28 cellular contexts compared by ENCODE assay signal in the genomic region with DNA sequence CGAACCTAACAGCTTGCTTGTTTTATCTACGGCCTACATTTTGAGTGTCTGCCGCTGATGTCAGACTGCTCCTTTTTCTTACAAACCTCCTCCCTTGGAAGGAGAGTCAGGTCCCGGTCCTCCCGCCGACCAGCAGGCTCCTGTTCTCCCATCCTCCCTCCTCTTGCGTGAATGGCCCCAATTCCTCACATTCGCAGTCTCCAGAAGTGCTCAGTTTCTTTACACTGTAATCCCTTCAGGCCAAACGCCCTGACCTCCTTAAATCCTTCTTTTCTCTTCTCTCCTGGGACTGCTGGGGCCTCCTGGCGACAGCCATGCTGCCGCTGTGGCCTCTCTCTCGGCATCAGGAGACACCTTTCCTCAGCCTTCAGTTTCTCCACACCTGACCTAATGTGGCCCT.
A peak's percentile ranks its signal among the peaks of the same experiment; 100 is the strongest.
DNase-seq lines count a peak whose midpoint lies in the region; ATAC-seq and TF ChIP-seq lines count a peak whose summit lies in the region.
"Had no signal": no experiment of that assay in that cellular context is flagged by ENCODE, and none has a peak within 500 bp of the region (broad histone marks: within the 10 kb centered on the region; RNA-seq: fewer than 3 reads in every experiment).

No MANE protein-coding gene starts in this region.

- H3K9me3 Mint-ChIP-seq in stimulated activated naive CD8-positive, alpha-beta T cell treated with anti-CD3 and anti-CD28 coated beads, Interleukin-15, amount 100 ng/mL, for 72 hours = no peaks in the 10 kb centered on the region
- H3K9me3 Mint-ChIP-seq in neural progenitor cell = no peaks in the 10 kb centered on the region
- no peaks in the 10 kb centered on the region for H3K9me3 Mint-ChIP-seq in CD8-positive, alpha-beta T cell
- H3K9me3 Mint-ChIP-seq: GM23338 had no signal

- H3K27ac ChIP-seq in neural progenitor cell = peak overlapping the region; percentile 12
- peak overlapping the region; percentile 28 to 60 for H3K27ac ChIP-seq in uterus
- H3K27ac ChIP-seq in CD8-positive, alpha-beta T cell (ENCODE audit: low read depth, low read length) = no peak overlapping the region
- H3K27ac ChIP-seq: 22Rv1, C4-2B, PC-9, SJSA1 had no signal

- ATAC-seq in stimulated activated naive CD8-positive, alpha-beta T cell treated with anti-CD3 and anti-CD28 coated beads, Interleukin-15, amount 100 ng/mL, for 72 hours = no peak
- no peak for ATAC-seq in stimulated activated naive CD8-positive, alpha-beta T cell treated with anti-CD3 and anti-CD28 coated beads, Interleukin-15, Interleukin-2, amounts not matched to agents 100 U/mL and 50 U/mL, for 24 hours
- ATAC-seq in CD8-positive, alpha-beta T cell = no peak
- ATAC-seq: GM23338, HCT116 had no signal

- intact Hi-C loops in uterus (cut with DNase I; ENCODE audit: low total_unique reads) = no loop called here
- intact Hi-C loops in CD8-positive, alpha-beta T cell (cut with DNase I, micrococcal nuclease) = no loop called here

- H3K36me3 Mint-ChIP-seq in neural progenitor cell = no peaks in the 10 kb centered on the region
- H3K36me3 Mint-ChIP-seq in CD8-positive, alpha-beta T cell = no peaks in the 10 kb centered on the region

- H3K27me3 ChIP-seq in neural progenitor cell (no peaks in the 10 kb centered on the region), uterus (no peaks in the 10 kb centered on the region)
- no peaks in the 10 kb centered on the region for H3K27me3 ChIP-seq in CD8-positive, alpha-beta T cell (ENCODE audit: insufficient read depth, low read length)
- H3K27me3 ChIP-seq: SJSA1 had no signal

- TF ChIP-seq CTCF in neural progenitor cell (IDR thresholded peaks at IDR 0.05) = no peak
- TF ChIP-seq CTCF in uterus (IDR thresholded peaks at IDR 0.05) = no peak
- TF ChIP-seq CTCF in CD8-positive, alpha-beta T cell (IDR thresholded peaks at IDR 0.05) = no peak

- peak overlapping the region; percentile 34 to 38 for H3K27ac Mint-ChIP-seq in stimulated activated naive CD8-positive, alpha-beta T cell treated with anti-CD3 and anti-CD28 coated beads, Interleukin-15, amount 100 ng/mL, for 72 hours
- H3K27ac Mint-ChIP-seq in neural progenitor cell = peak overlapping the region; percentile 52
- H3K27ac Mint-ChIP-seq in CD8-positive, alpha-beta T cell = no peak overlapping the region
- H3K27ac Mint-ChIP-seq: B cell, GM23338 had no signal

- no peaks in the 10 kb centered on the region for H4K20me1 ChIP-seq in neural progenitor cell (ENCODE audit: low read depth)

- H3K4me3 ChIP-seq in neural progenitor cell = no peak overlapping the region
- no peak overlapping the region for H3K4me3 ChIP-seq in uterus
- no peak overlapping the region for H3K4me3 ChIP-seq in CD8-positive, alpha-beta T cell (ENCODE audit: low read depth, low read length)
- H3K4me3 ChIP-seq: GM23338, PC-9, SJSA1 had no signal

- H3K4me1 ChIP-seq in neural progenitor cell (peaks cover 35% of the 10 kb centered on the region), uterus (peaks cover 0 to 16% of the 10 kb centered on the region in 2 donors)
- no peaks in the 10 kb centered on the region for H3K4me1 ChIP-seq in CD8-positive, alpha-beta T cell (ENCODE audit: insufficient read depth, low read length)

- H3K9me3 ChIP-seq in neural progenitor cell (ENCODE audit: low read depth) (no peaks in the 10 kb centered on the region), uterus (no peaks in the 10 kb centered on the region)
- H3K9me3 ChIP-seq in CD8-positive, alpha-beta T cell (ENCODE audit: low read length) = no peaks in the 10 kb centered on the region
- H3K9me3 ChIP-seq: SJSA1 had no signal

- H3K27me3 Mint-ChIP-seq in stimulated activated naive CD8-positive, alpha-beta T cell treated with anti-CD3 and anti-CD28 coated beads, Interleukin-15, amount 100 ng/mL, for 72 hours = no peaks in the 10 kb centered on the region
- H3K27me3 Mint-ChIP-seq in neural progenitor cell (ENCODE audit: insufficient read depth, low read depth) = peaks cover 7% of the 10 kb centered on the region
- H3K27me3 Mint-ChIP-seq in CD8-positive, alpha-beta T cell (ENCODE audit: low read depth) = peaks cover 8% of the 10 kb centered on the region
- H3K27me3 Mint-ChIP-seq: B cell had no signal

- CTCF ChIA-PET in CD8-positive, alpha-beta T cell (lab: Charles Lee) = interaction anchor here (1.6 kb wide), 1 partner anchor 20 kb away, joined by 4 read pairs; no protein-coding TSS in a partner anchor

- H3K36me3 ChIP-seq in neural progenitor cell (no peaks in the 10 kb centered on the region), uterus (no peaks in the 10 kb centered on the region)
- no peaks in the 10 kb centered on the region for H3K36me3 ChIP-seq in CD8-positive, alpha-beta T cell (ENCODE audit: insufficient read depth, low read length)
- H3K36me3 ChIP-seq: SJSA1 had no signal

- no peaks in the 10 kb centered on the region for H3K4me1 Mint-ChIP-seq in stimulated activated naive CD8-positive, alpha-beta T cell treated with anti-CD3 and anti-CD28 coated beads, Interleukin-15, amount 100 ng/mL, for 72 hours
- H3K4me1 Mint-ChIP-seq in neural progenitor cell = peaks cover 37% of the 10 kb centered on the region
- H3K4me1 Mint-ChIP-seq in CD8-positive, alpha-beta T cell (ENCODE audit: low read depth) = no peaks in the 10 kb centered on the region
- H3K4me1 Mint-ChIP-seq: B cell had no signal

- no peaks in the 10 kb centered on the region for H3K79me2 ChIP-seq in neural progenitor cell (ENCODE audit: low read depth)

- DNase-seq in stimulated activated naive CD8-positive, alpha-beta T cell treated with anti-CD3 and anti-CD28 coated beads, Interleukin-15, amount 100 ng/mL, for 72 hours = no peak
- DNase-seq in stimulated activated naive CD8-positive, alpha-beta T cell treated with anti-CD3 and anti-CD28 coated beads, Interleukin-15, Interleukin-2, amounts not matched to agents 100 U/mL and 50 U/mL, for 24 hours = no peak
- DNase-seq in ecto neural progenitor cell (ENCODE audit: low spot score) (peak; percentile 56), neural progenitor cell (ENCODE audit: low spot score) (peak; percentile 78), uterus (peak; percentile 46), HCEC 1CT (no peak)
- no peak for DNase-seq in activated CD4-positive, alpha-beta T cell treated with anti-CD3 and anti-CD28 coated beads for 48 hours
- no peak for DNase-seq in CD8-positive, alpha-beta T cell
- DNase-seq: Calu3; DMS153; DND-41; KBM-7; NCI-H1105; NCI-H1436 treated with DMSO at 0.1 percent for 48 hours; NCI-H1930; NCI-H2107; NCI-H524; NCI-H748 treated with DMSO at 0.1 percent for 48 hours; NK-92 treated with Interleukin-12 subunit alpha and Interleukin-12 subunit beta, amount 100 ng/mL, for 24 hours; PC-9; Right ventricle myocardium superior; RPMI8226 had no signal

- H3K4me2 ChIP-seq in neural progenitor cell = peak overlapping the region; percentile 63
- H3K4me2 ChIP-seq: GM23338, PC-9 had no signal

- no peak for TF ChIP-seq POLR2A in uterus (IDR thresholded peaks at IDR 0.05)

- H3K4me3 Mint-ChIP-seq in stimulated activated naive CD8-positive, alpha-beta T cell treated with anti-CD3 and anti-CD28 coated beads, Interleukin-15, amount 100 ng/mL, for 72 hours = no peak overlapping the region
- peak overlapping the region; percentile 19 for H3K4me3 Mint-ChIP-seq in neural progenitor cell
- H3K4me3 Mint-ChIP-seq in CD8-positive, alpha-beta T cell = no peak overlapping the region
- H3K4me3 Mint-ChIP-seq: B cell, GM23338 had no signal

- peaks cover 7% of the 10 kb centered on the region for H3F3A ChIP-seq in neural progenitor cell (ENCODE audit: low read depth)

- no peak overlapping the region for H3K9ac ChIP-seq in neural progenitor cell

- POLR2A ChIA-PET in CD8-positive, alpha-beta T cell (lab: Charles Lee) = no interaction called here

- H2AFZ ChIP-seq in neural progenitor cell (replicated peaks) = no peak overlapping the region
- H2AFZ ChIP-seq: GM23338, PC-9 had no signal

Comparison
In these comparisons a context has a peak if more than half of its experiments do, and no peak if none do; other contexts are left out.
1. DNase-seq: peak in ecto neural progenitor cell (single experiment), neural progenitor cell (single experiment) and uterus (2 of 2); none in stimulated activated naive CD8-positive, alpha-beta T cell treated with anti-CD3 and anti-CD28 coated beads, Interleukin-15, amount 100 ng/mL, for 72 hours (0 of 2), stimulated activated naive CD8-positive, alpha-beta T cell treated with anti-CD3 and anti-CD28 coated beads, Interleukin-15, Interleukin-2, amounts not matched to agents 100 U/mL and 50 U/mL, for 24 hours (single experiment), HCEC 1CT (single experiment), activated CD4-positive, alpha-beta T cell treated with anti-CD3 and anti-CD28 coated beads for 48 hours (single experiment) and CD8-positive, alpha-beta T cell (0 of 7).